ENCODE assay signal across 8 cellular contexts in genomic region chr1:235160395-235160964, GRCh38. TPM values are rescaled to one million over a fixed set of nuclear protein-coding genes. Genes with fewer than 3 reads are reported as not detected.
DNase-seq lines count a peak whose midpoint lies in the region; ATAC-seq and TF ChIP-seq lines count a peak whose summit lies in the region.

No MANE protein-coding gene starts in this region.

- ATAC-seq in activated CD4-positive, CD25-positive, alpha-beta regulatory T cell treated with anti-CD3 and anti-CD28 coated beads, Interleukin-2, amount 50 U/mL, for 24 hours, result peak; percentile 66 to 69

- H3K36me3 Mint-ChIP-seq in immature natural killer cell, result peaks cover 0 to 3% (median 3%) of the 10 kb centered on the region in 3 donors
- peaks cover 14% of the 10 kb centered on the region for H3K36me3 Mint-ChIP-seq in stimulated activated naive CD8-positive, alpha-beta T cell treated with anti-CD3 and anti-CD28 coated beads, Interleukin-15, Interleukin-2, amounts not matched to agents 100 ng/mL and 50 ng/mL, for 24 hours (ENCODE audit: low read depth)

- H3K27ac Mint-ChIP-seq in immature natural killer cell, result peak overlapping the region; percentile 92 to 99 (median 96)
- peak overlapping the region; percentile 95 for H3K27ac Mint-ChIP-seq in stimulated activated naive CD8-positive, alpha-beta T cell treated with anti-CD3 and anti-CD28 coated beads, Interleukin-15, Interleukin-2, amounts not matched to agents 100 ng/mL and 50 ng/mL, for 24 hours

- in situ Hi-C loops in astrocyte of the cerebellum (cut with HindIII; ENCODE audit: low sequenced_read_pairs), result no loop called here

- peak overlapping the region; percentile 94 to 100 (median 97) for H3K4me3 Mint-ChIP-seq in immature natural killer cell
- H3K4me3 Mint-ChIP-seq in stimulated activated naive CD8-positive, alpha-beta T cell treated with anti-CD3 and anti-CD28 coated beads, Interleukin-15, Interleukin-2, amounts not matched to agents 100 ng/mL and 50 ng/mL, for 24 hours, result peak overlapping the region; percentile 93

- peaks cover 5 to 12% (median 12%) of the 10 kb centered on the region in 3 donors for H3K27me3 Mint-ChIP-seq in immature natural killer cell (ENCODE audit: low read depth in 3 of 3)
- H3K27me3 Mint-ChIP-seq in stimulated activated naive CD8-positive, alpha-beta T cell treated with anti-CD3 and anti-CD28 coated beads, Interleukin-15, Interleukin-2, amounts not matched to agents 100 ng/mL and 50 ng/mL, for 24 hours, result no peaks in the 10 kb centered on the region

- TF ChIP-seq CTCF in astrocyte of the cerebellum (IDR thresholded peaks at IDR 0.05; ENCODE audit: low read depth, low read length, missing control alignments), result no peak

- DNase-seq in activated CD4-positive, CD25-positive, alpha-beta regulatory T cell treated with anti-CD3 and anti-CD28 coated beads, Interleukin-2, amount 50 U/mL, for 72 hours, result no peak
- DNase-seq in HCEC 1CT, result peak; percentile 34
- peak; percentile 86 for DNase-seq in NAMALWA (ENCODE audit: low spot score)
- peak; percentile 47 for DNase-seq in astrocyte of the cerebellum (ENCODE audit: low read depth)
- no peak for DNase-seq in immature natural killer cell
- DNase-seq in activated effector memory CD4-positive, alpha-beta T cell treated with anti-CD3 and anti-CD28 coated beads, Interleukin-2, amount 50 U/mL, for 16 hours, result no peak

- H3K9me3 Mint-ChIP-seq in immature natural killer cell, result no peaks in the 10 kb centered on the region
- no peaks in the 10 kb centered on the region for H3K9me3 Mint-ChIP-seq in stimulated activated naive CD8-positive, alpha-beta T cell treated with anti-CD3 and anti-CD28 coated beads, Interleukin-15, Interleukin-2, amounts not matched to agents 100 ng/mL and 50 ng/mL, for 24 hours

- H3K4me3 ChIP-seq in astrocyte of the cerebellum (ENCODE audit: low read depth, low read length), result peak overlapping the region; percentile 65

- H3K4me1 Mint-ChIP-seq in immature natural killer cell, result peaks cover 27 to 28% of the 10 kb centered on the region in 2 donors
- H3K4me1 Mint-ChIP-seq in stimulated activated naive CD8-positive, alpha-beta T cell treated with anti-CD3 and anti-CD28 coated beads, Interleukin-15, Interleukin-2, amounts not matched to agents 100 ng/mL and 50 ng/mL, for 24 hours (ENCODE audit: low read depth), result peaks cover 17% of the 10 kb centered on the region

RNA-seq across cellular contexts. Expression of gene RBM34, which starts 0.6 kb away (rescaled TPM):
- polyA plus RNA-seq in immature natural killer cell, result 10 to 100 TPM; 42.2 to 72.6 (median 57.7) TPM

RNA-seq across cellular contexts. Expression of gene TOMM20, which starts 31.8 kb away (rescaled TPM):
- polyA plus RNA-seq in immature natural killer cell, result 10 to 100 TPM; 23.6 to 32.4 (median 29.4) TPM

Comparison
In these comparisons a context has a peak if more than half of its experiments do, and no peak if none do; other contexts are left out.
1. DNase-seq: peak in HCEC 1CT (single experiment), NAMALWA (single experiment) and astrocyte of the cerebellum (single experiment); none in activated CD4-positive, CD25-positive, alpha-beta regulatory T cell treated with anti-CD3 and anti-CD28 coated beads, Interleukin-2, amount 50 U/mL, for 72 hours (single experiment), immature natural killer cell (0 of 3) and activated effector memory CD4-positive, alpha-beta T cell treated with anti-CD3 and anti-CD28 coated beads, Interleukin-2, amount 50 U/mL, for 16 hours (single experiment).